In the genomic region with DNA sequence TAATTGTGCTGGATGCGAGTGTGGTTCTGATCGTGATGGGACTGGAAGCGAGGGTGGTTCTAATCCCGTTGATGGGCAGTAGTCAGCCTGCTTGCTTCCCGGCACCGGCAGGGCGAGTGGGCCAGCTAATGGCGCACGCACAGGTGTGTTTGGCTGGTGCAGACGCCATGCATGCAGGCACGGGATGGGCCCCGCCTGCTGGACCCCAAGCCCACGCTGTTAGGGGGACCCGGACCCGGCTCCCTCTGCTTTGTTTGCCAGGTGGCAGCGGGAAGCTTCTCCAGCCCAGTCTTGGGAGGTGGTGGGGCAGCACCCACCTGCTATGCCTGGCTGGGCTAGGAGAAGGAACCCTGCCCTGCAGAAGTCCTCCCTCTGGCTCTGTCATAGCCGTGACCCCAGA, we compare ENCODE assay signal across 25 cellular contexts.
"Had no signal": no experiment of that assay in that cellular context is flagged by ENCODE, and none has a peak within 500 bp of the region (broad histone marks: within the 10 kb centered on the region; RNA-seq: fewer than 3 reads in every experiment).

No MANE protein-coding gene starts in this region.

- H3K4me3 Mint-ChIP-seq: naive thymus-derived CD4-positive, alpha-beta T cell; natural killer cell treated with Interleukin-12 subunit alpha and Interleukin-12 subunit beta and Interleukin-15 and Interleukin-18, amount 100 ng/mL, for 72 hours; stimulated activated naive CD8-positive, alpha-beta T cell treated with anti-CD3 and anti-CD28 coated beads, Interleukin-15, Interleukin-2, amounts not matched to agents 100 ng/mL and 50 ng/mL, for 24 hours; type B pancreatic cell had no signal

- H3K9me3 Mint-ChIP-seq: natural killer cell treated with Interleukin-12 subunit alpha and Interleukin-12 subunit beta and Interleukin-15 and Interleukin-18, amount 100 ng/mL, for 72 hours; stimulated activated naive CD8-positive, alpha-beta T cell treated with anti-CD3 and anti-CD28 coated beads, Interleukin-15, Interleukin-2, amounts not matched to agents 100 ng/mL and 50 ng/mL, for 24 hours; type B pancreatic cell had no signal

- DNase-seq: islet precursor cell; left ventricle myocardium inferior; midbrain; mucosa of descending colon; naive thymus-derived CD4-positive, alpha-beta T cell; nucleus accumbens; posterior cingulate gyrus; retina; stimulated activated CD4-positive, alpha-beta T cell treated with anti-CD3 and anti-CD28 coated beads, Interleukin-12 subunit alpha, Interleukin-12 subunit beta, amount 100 ng/mL, for 4 hours; stimulated activated CD4-positive, alpha-beta T cell treated with anti-CD3 and anti-CD28 coated beads, Interleukin-15, amount 100 ng/mL, for 24 hours; stimulated activated CD4-positive, alpha-beta T cell treated with anti-CD3 and anti-CD28 coated beads, Interleukin-2, amount 100 ng/mL, for 24 hours; stimulated activated CD4-positive, alpha-beta T cell treated with anti-CD3 and anti-CD28 coated beads, Interleukin-4, amount 100 ng/mL, for 1 hour; stimulated activated naive CD4-positive, alpha-beta T cell; tibial artery; uterus had no signal

- H3K4me3 ChIP-seq: hepatocyte, left ventricle myocardium inferior, lung, mucosa of descending colon, pancreas, prostate gland, skin epidermis, suprapubic skin, thoracic aorta, tibial artery, uterus had no signal

- H3K9me3 ChIP-seq: left ventricle myocardium inferior, mucosa of descending colon, pancreas, prostate gland, suprapubic skin, thoracic aorta, tibial artery, uterus had no signal

- H3K36me3 Mint-ChIP-seq: naive thymus-derived CD4-positive, alpha-beta T cell; natural killer cell treated with Interleukin-12 subunit alpha and Interleukin-12 subunit beta and Interleukin-15 and Interleukin-18, amount 100 ng/mL, for 72 hours had no signal

- H2AFZ ChIP-seq: hepatocyte had no signal

- H3K4me2 ChIP-seq: hepatocyte had no signal

- H3K27ac Mint-ChIP-seq: naive thymus-derived CD4-positive, alpha-beta T cell; natural killer cell treated with Interleukin-12 subunit alpha and Interleukin-12 subunit beta and Interleukin-15 and Interleukin-18, amount 100 ng/mL, for 72 hours; stimulated activated naive CD8-positive, alpha-beta T cell treated with anti-CD3 and anti-CD28 coated beads, Interleukin-15, Interleukin-2, amounts not matched to agents 100 ng/mL and 50 ng/mL, for 24 hours; type B pancreatic cell had no signal

- H3K27me3 ChIP-seq: hepatocyte, pancreas, suprapubic skin, tibial artery, uterus had no signal

- H3K4me1 ChIP-seq: prostate gland, uterus had no signal

- H3K27ac ChIP-seq: hepatocyte, left ventricle myocardium inferior, prostate gland, skin epidermis, suprapubic skin, thoracic aorta, tibial artery, uterus had no signal

- H3K36me3 ChIP-seq: left ventricle myocardium inferior, pancreas, prostate gland, suprapubic skin, thoracic aorta, tibial artery, uterus had no signal

- H3K27me3 Mint-ChIP-seq: type B pancreatic cell had no signal
